ENCODE assay signal across 21 cellular contexts in genomic region chr7:39702133-39702532, GRCh38.
DNase-seq lines count a peak whose midpoint lies in the region; ATAC-seq and TF ChIP-seq lines count a peak whose summit lies in the region.
"Had no signal": no experiment of that assay in that cellular context is flagged by ENCODE, and none has a peak within 500 bp of the region (broad histone marks: within the 10 kb centered on the region; RNA-seq: fewer than 3 reads in every experiment).

No MANE protein-coding gene starts in this region.

- TF ChIP-seq POLR2A in IMR-90 (IDR thresholded peaks at IDR 0.05; ENCODE audit: low read depth, low read length) = no peak
- TF ChIP-seq POLR2A in body of pancreas (IDR thresholded peaks at IDR 0.05) = no peak

- H3K4me1 ChIP-seq in IMR-90 (ENCODE audit: control insufficient read depth, insufficient read depth, low read length) = peaks cover 8% of the 10 kb centered on the region
- peaks cover 9% of the 10 kb centered on the region for H3K4me1 ChIP-seq in foreskin keratinocyte
- H3K4me1 ChIP-seq in body of pancreas = no peaks in the 10 kb centered on the region
- H3K4me1 ChIP-seq: A549, Peyer's patch, SJCRH30 had no signal

- H3K4me3 ChIP-seq in AG04450 (ENCODE audit: low read depth, low read length) (no peak overlapping the region), IMR-90 (ENCODE audit: insufficient read depth, low read depth, low read length) (no peak overlapping the region), body of pancreas (no peak overlapping the region)
- H3K4me3 ChIP-seq: A549, Peyer's patch, SJCRH30 had no signal

- H2AK9ac ChIP-seq in IMR-90 (replicated peaks; ENCODE audit: low read depth, low read length, poor library complexity) = no peak overlapping the region

- no peak overlapping the region for H3K14ac ChIP-seq in IMR-90 (replicated peaks; ENCODE audit: low read depth, low read length)

- H3K27me3 ChIP-seq in AG04450 (ENCODE audit: control insufficient read depth, insufficient read depth, low read length) (no peaks in the 10 kb centered on the region), IMR-90 (ENCODE audit: control insufficient read depth, insufficient read depth, low read length) (no peaks in the 10 kb centered on the region), foreskin keratinocyte (no peaks in the 10 kb centered on the region), body of pancreas (no peaks in the 10 kb centered on the region)
- H3K27me3 ChIP-seq: BE2C, Peyer's patch, SJCRH30 had no signal

- H2AK5ac ChIP-seq in IMR-90 (ENCODE audit: low read depth, low read length) = no peak overlapping the region

- TF ChIP-seq CTCF in AG04450 (IDR thresholded peaks at IDR 0.05; ENCODE audit: low read depth, low read length) (no peak), IMR-90 (conservative IDR thresholded peaks at IDR 0.05; ENCODE audit: low read depth, low read length) (no peak), chondrocyte (IDR thresholded peaks at IDR 0.05) (no peak), foreskin keratinocyte (conservative IDR thresholded peaks at IDR 0.05) (no peak), GM10266 (IDR thresholded peaks at IDR 0.05; ENCODE audit: control insufficient read depth, insufficient read depth, low read depth, missing control alignments) (no peak), body of pancreas (IDR thresholded peaks at IDR 0.05) (no peak)

- no peak overlapping the region for H3K4me2 ChIP-seq in IMR-90 (ENCODE audit: low read depth, low read length)
- H3K4me2 ChIP-seq: A549 had no signal

- H4K5ac ChIP-seq in IMR-90 (ENCODE audit: low read depth, low read length) = no peak overlapping the region

- peaks cover 14% of the 10 kb centered on the region for H3K36me3 Mint-ChIP-seq in chondrocyte (ENCODE audit: low read depth)

- H3K27ac ChIP-seq in AG04450 (ENCODE audit: low read depth, low read length) (no peak overlapping the region), IMR-90 (ENCODE audit: insufficient read depth, low read length) (no peak overlapping the region; the same call in 1 of the 2 replicates), foreskin keratinocyte (no peak overlapping the region), body of pancreas (no peak overlapping the region)
- H3K27ac ChIP-seq: A549, HL-60, Peyer's patch, SJCRH30 had no signal

- no peak overlapping the region for H3K23ac ChIP-seq in IMR-90 (ENCODE audit: low read depth, low read length)

- intact Hi-C loops in IMR-90 (cut with micrococcal nuclease) (loop anchor here (1.0 kb wide), 2 partner anchors 31 to 79 kb away; partner anchors contain the start of gene RALA), body of pancreas (cut with DNase I) (no loop called here)

- H2BK120ac ChIP-seq in IMR-90 (ENCODE audit: low read depth, low read length) = no peak overlapping the region

- H3K9ac ChIP-seq in IMR-90 (ENCODE audit: low read depth, low read length) = no peak overlapping the region

- DNase-seq in AG04450 (ENCODE audit: low read depth, low spot score) = peak; percentile 47
- peak; percentile 86 for DNase-seq in IMR-90
- no peak for DNase-seq in chondrocyte (ENCODE audit: low spot score)
- peak in 1 of 2 donors; percentile 32 for DNase-seq in foreskin keratinocyte
- no peak for DNase-seq in GM10266 (ENCODE audit: extremely low spot score)
- DNase-seq in NCI-H2171 (lab: John Stamatoyannopoulos, UW) = no peak
- DNase-seq in T1000 (lab: John Stamatoyannopoulos, UW) = no peak
- no peak for DNase-seq in body of pancreas
- DNase-seq: BE2C, EL, GF-D8, KG1, NCI-H1092 treated with DMSO at 0.1 percent for 48 hours, NCI-H146, NCI-H2029 treated with DMSO at 0.1 percent for 48 hours, NCI-H345, NCI-H524, Peyer's patch, SJCRH30 had no signal

- POLR2A ChIA-PET in AG04450 (lab: Yijun Ruan, JAX) = no interaction called here
- POLR2A ChIA-PET in IMR-90 (lab: Charles Lee; ENCODE audit: unreplicated experiment) = no interaction called here

- dilution Hi-C loops in IMR-90 (cut with HindIII; ENCODE audit: low sequenced_read_pairs, unreplicated experiment) = no loop called here

- peaks cover 37 to 43% of the 10 kb centered on the region in 2 experiments for H3K79me1 ChIP-seq in IMR-90 (ENCODE audit: low read depth in 1 of 2, low read length in 2 of 2)

- H3K4me1 Mint-ChIP-seq in chondrocyte (ENCODE audit: low read depth) = peaks cover 24% of the 10 kb centered on the region

- no peak overlapping the region for H2BK15ac ChIP-seq in IMR-90 (ENCODE audit: low read depth, low read length)

- peaks cover 4% of the 10 kb centered on the region; the same call in 1 of the 2 replicates for H3K9me1 ChIP-seq in IMR-90 (ENCODE audit: insufficient read depth, low read length)

- no peak overlapping the region for H4K8ac ChIP-seq in IMR-90 (ENCODE audit: low read depth in 2 of 2, low read length in 2 of 2)

- in situ Hi-C loops in IMR-90 (cut with MboI; ENCODE audit: low sequenced_read_pairs) = no loop called here

- H3K27ac Mint-ChIP-seq in chondrocyte (ENCODE audit: unreplicated experiment) = peak overlapping the region; percentile 12

- no peaks in the 10 kb centered on the region for H3K9me3 Mint-ChIP-seq in chondrocyte (ENCODE audit: low read depth)

- ATAC-seq in IMR-90 (ENCODE audit: low read depth) (peak; percentile 90), foreskin keratinocyte (peak; percentile 60), body of pancreas (no peak)
- ATAC-seq: A549 had no signal

- H3K27me3 Mint-ChIP-seq in chondrocyte (ENCODE audit: low read depth) = no peaks in the 10 kb centered on the region

- CTCF ChIA-PET in AG04450 (lab: Charles Lee) (interaction anchor here (0.6 to 1.0 kb wide), 3 partner anchors 45 to 84 kb away, joined by 3 read pairs; no protein-coding TSS in a partner anchor), IMR-90 (lab: Yijun Ruan, JAX) (interaction anchor here (1.7 kb wide), 1 partner anchor 12 kb away, joined by 3 read pairs; no protein-coding TSS in a partner anchor)

- no CpG with 5 or more reads among the region's 4 CpGs for WGBS in IMR-90 (ENCODE audit: extremely low coverage in 2 of 2, insufficient read length in 1 of 2), 2 experiments
- WGBS in body of pancreas, 2 donors = 79 to 80% methylated on average over 4 of the region's 4 CpGs

- no peak overlapping the region for H3K4ac ChIP-seq in IMR-90 (ENCODE audit: low read depth, low read length)

- H4K20me1 ChIP-seq in IMR-90 (ENCODE audit: insufficient read depth, low read length) = no peaks in the 10 kb centered on the region

- no peak overlapping the region for H3K18ac ChIP-seq in IMR-90 (ENCODE audit: low read depth, low read length)

- H3K9me3 ChIP-seq in AG04450 (ENCODE audit: control insufficient read depth, insufficient read depth, low read length) = no peaks in the 10 kb centered on the region
- H3K9me3 ChIP-seq in IMR-90 (ENCODE audit: control insufficient read depth, insufficient read depth, low read length) = no peaks in the 10 kb centered on the region
- H3K9me3 ChIP-seq in body of pancreas = no peaks in the 10 kb centered on the region
- H3K9me3 ChIP-seq: A549, BE2C, Peyer's patch, SJCRH30 had no signal

- no TSS peak for BruUV-seq in IMR-90 (replicated peaks; lab: Mats Ljungman, UMichigan)

- H3K36me3 ChIP-seq in IMR-90 (ENCODE audit: control insufficient read depth, insufficient read depth, low read length) (peaks cover 16% of the 10 kb centered on the region), body of pancreas (replicated peaks in 1 of 2; ENCODE audit: insufficient read depth in 1 of 2, low read depth in 2 of 2) (peaks cover 0 to 4% of the 10 kb centered on the region in 2 donors)

- no peak overlapping the region for H2AFZ ChIP-seq in IMR-90 (replicated peaks; ENCODE audit: low read length, poor library complexity)

- TF ChIP-seq RAD21 in IMR-90 (IDR thresholded peaks at IDR 0.05; ENCODE audit: low read length) = no peak

- H2BK5ac ChIP-seq in IMR-90 (ENCODE audit: low read depth, low read length, poor library complexity, severe bottlenecking) = peak overlapping the region; percentile 63

- H2BK20ac ChIP-seq in IMR-90 (ENCODE audit: low read depth, low read length) = no peak overlapping the region

- H3K56ac ChIP-seq in IMR-90 (ENCODE audit: extremely low read depth, insufficient read depth, low read length) = no peak overlapping the region

- no peak overlapping the region for H3K4me3 Mint-ChIP-seq in chondrocyte (ENCODE audit: unreplicated experiment)

- no peak overlapping the region for H4K91ac ChIP-seq in IMR-90 (ENCODE audit: insufficient read depth, low read depth, low read length)

TF ChIP-seq in IMR-90, 13 proteins besides CTCF, POLR2A, EP300 and RAD21:
- TF ChIP-seq MAZ (IDR thresholded peaks at IDR 0.05; ENCODE audit: borderline replicate concordance, low read depth, low read length) (no peak), CEBPB (IDR thresholded peaks at IDR 0.05; ENCODE audit: low read depth, low read length) (no peak), CHD1 (IDR thresholded peaks at IDR 0.05; ENCODE audit: low read depth, low read length) (no peak), FOS (IDR thresholded peaks at IDR 0.05; ENCODE audit: low read depth, low read length) (no peak), USF2 (IDR thresholded peaks at IDR 0.05; ENCODE audit: low read depth, low read length) (no peak), SMC3 (IDR thresholded peaks at IDR 0.05; ENCODE audit: low read depth, low read length) (no peak), MXI1 (IDR thresholded peaks at IDR 0.05; ENCODE audit: borderline replicate concordance, low read depth, low read length) (no peak), RFX5 (IDR thresholded peaks at IDR 0.05; ENCODE audit: low read depth, low read length) (no peak), ELK1 (IDR thresholded peaks at IDR 0.05; ENCODE audit: borderline replicate concordance, low read depth, low read length) (no peak), NFE2L2 (IDR thresholded peaks at IDR 0.05; ENCODE audit: low read depth, low read length) (no peak), RCOR1 (IDR thresholded peaks at IDR 0.05; ENCODE audit: insufficient replicate concordance, low read length) (no peak), MAFK (IDR thresholded peaks at IDR 0.05; ENCODE audit: low read depth, low read length) (no peak), BHLHE40 (IDR thresholded peaks at IDR 0.05; ENCODE audit: low read depth, low read length) (no peak)
TF ChIP-seq in IMR-90: peak in this region for 0.

Comparison
In these comparisons a context has a peak if more than half of its experiments do, and no peak if none do; other contexts are left out.
1. DNase-seq: peak in AG04450 (single experiment) and IMR-90 (single experiment); none in chondrocyte (single experiment), GM10266 (single experiment), NCI-H2171 (single experiment), T1000 (single experiment) and body of pancreas (0 of 4).